In the genomic region with DNA sequence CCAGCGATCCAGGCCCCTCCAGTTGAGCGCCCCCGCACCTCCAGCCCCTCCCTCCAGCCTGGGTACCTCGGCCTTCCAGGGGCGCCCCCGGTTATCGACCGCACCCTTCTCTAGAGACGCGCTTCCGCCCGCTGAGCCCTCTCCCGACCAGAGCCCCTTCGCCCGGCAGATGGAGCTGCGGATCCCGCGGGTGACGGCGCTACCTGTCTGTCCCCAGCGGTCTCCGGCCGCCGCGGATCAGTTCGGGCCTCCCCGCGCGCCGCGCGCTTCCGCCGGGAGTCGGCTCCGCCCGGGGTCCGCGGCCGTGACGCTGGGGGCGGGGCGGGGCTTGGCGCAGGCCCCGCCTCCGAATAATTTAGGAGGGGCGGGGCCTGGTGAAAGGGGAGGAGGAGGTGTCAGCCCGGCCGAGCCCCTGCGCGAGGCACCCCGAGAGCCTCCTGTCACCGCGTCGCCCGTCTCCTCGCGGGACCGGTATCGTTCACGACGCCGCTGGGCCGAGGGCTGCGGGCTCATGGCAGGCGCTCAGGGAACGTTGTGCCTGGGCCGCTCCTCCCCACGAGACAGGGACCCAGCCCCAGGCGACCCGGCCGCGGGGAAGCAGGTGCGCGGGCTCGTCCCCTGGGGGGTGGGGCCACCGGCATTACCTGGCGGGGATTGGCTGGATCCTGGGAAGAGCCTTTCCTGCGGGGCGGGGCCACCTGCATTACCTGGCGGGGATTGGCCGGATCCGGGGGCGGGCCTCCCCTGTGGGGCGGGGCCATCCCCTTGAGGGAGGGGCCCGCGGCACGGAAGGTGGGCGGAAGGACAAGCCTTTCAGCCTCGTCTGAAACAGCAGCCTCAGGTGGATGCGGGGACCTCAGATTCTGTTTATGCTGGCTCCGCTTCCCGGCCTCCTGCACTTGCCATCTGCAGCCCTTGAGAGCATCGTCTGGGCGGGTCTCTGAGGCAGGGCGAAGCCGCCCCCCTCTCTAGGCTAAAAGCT, we compare ENCODE assay signal across 8 cellular contexts. TPM values are rescaled to one million over a fixed set of nuclear protein-coding genes. Genes with fewer than 3 reads are reported as not detected.
DNase-seq lines count a peak whose midpoint lies in the region; ATAC-seq and TF ChIP-seq lines count a peak whose summit lies in the region.

A gene with protein sequence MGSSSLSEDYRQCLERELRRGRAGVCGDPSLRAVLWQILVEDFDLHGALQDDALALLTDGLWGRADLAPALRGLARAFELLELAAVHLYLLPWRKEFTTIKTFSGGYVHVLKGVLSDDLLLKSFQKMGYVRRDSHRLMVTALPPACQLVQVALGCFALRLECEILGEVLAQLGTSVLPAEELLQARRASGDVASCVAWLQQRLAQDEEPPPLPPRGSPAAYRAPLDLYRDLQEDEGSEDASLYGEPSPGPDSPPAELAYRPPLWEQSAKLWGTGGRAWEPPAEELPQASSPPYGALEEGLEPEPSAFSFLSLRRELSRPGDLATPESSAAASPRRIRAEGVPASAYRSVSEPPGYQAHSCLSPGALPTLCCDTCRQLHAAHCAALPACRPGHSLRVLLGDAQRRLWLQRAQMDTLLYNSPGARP (minus strand): TSS at position 281 of the 982 bp plus-strand sequence. CDS start 473 bp downstream, outside the sequence.

- DNase-seq in ELF-1 (ENCODE audit: low read depth, low spot score) (peak; percentile 96), Kasumi-1 (lab: John Stamatoyannopoulos, UW) (peak; percentile 92 to 93), RPMI7951 (ENCODE audit: low read depth) (peak; percentile 71), fibroblast of pulmonary artery (ENCODE audit: low read depth) (peak; percentile 77)
- DNase-seq in activated T-helper 2 cell treated with anti-CD3 and anti-CD28 coated beads, Interferon-gamma antibody, Interleukin-2, Interleukin-4, amounts not matched to agents 10 μg/mL and 5 μg/mL and 100 μg/mL, durations not matched to agents 14 hours and 24 hours and 36 hours (ENCODE audit: low spot score): peak; percentile 96

- H3K4me3 Mint-ChIP-seq in activated T-helper 2 cell treated with anti-CD3 and anti-CD28 coated beads, Interferon-gamma antibody, Interleukin-2, Interleukin-4, amounts not matched to agents 10 μg/mL and 5 μg/mL and 100 μg/mL, durations not matched to agents 14 hours and 24 hours and 36 hours (ENCODE audit: low read depth): peak within 1 kb of the TSS; percentile 83
- peak within 1 kb of the TSS; percentile 78 to 81 (median 79) for H3K4me3 Mint-ChIP-seq in nephron
- H3K4me3 Mint-ChIP-seq in stimulated activated naive CD8-positive, alpha-beta T cell treated with anti-CD3 and anti-CD28 coated beads, Interleukin-15, Interleukin-2, amounts not matched to agents 100 ng/mL and 50 ng/mL, for 24 hours: peak within 1 kb of the TSS; percentile 71

- peak within 1 kb of the TSS; percentile 74 for H3K4me3 ChIP-seq in fibroblast of pulmonary artery (replicated peaks; ENCODE audit: low read depth, low read length)

- peak within 1 kb of the TSS; percentile 76 for H3K27ac Mint-ChIP-seq in activated T-helper 2 cell treated with anti-CD3 and anti-CD28 coated beads, Interferon-gamma antibody, Interleukin-2, Interleukin-4, amounts not matched to agents 10 μg/mL and 5 μg/mL and 100 μg/mL, durations not matched to agents 14 hours and 24 hours and 36 hours
- H3K27ac Mint-ChIP-seq in nephron: no peak within 1 kb of the TSS
- H3K27ac Mint-ChIP-seq in stimulated activated naive CD8-positive, alpha-beta T cell treated with anti-CD3 and anti-CD28 coated beads, Interleukin-15, Interleukin-2, amounts not matched to agents 100 ng/mL and 50 ng/mL, for 24 hours: no peak within 1 kb of the TSS

- H3K4me1 Mint-ChIP-seq in activated T-helper 2 cell treated with anti-CD3 and anti-CD28 coated beads, Interferon-gamma antibody, Interleukin-2, Interleukin-4, amounts not matched to agents 10 μg/mL and 5 μg/mL and 100 μg/mL, durations not matched to agents 14 hours and 24 hours and 36 hours (ENCODE audit: low read depth): peaks cover 16% of the 10 kb centered on the region
- H3K4me1 Mint-ChIP-seq in nephron: no peaks in the 10 kb centered on the region
- H3K4me1 Mint-ChIP-seq in stimulated activated naive CD8-positive, alpha-beta T cell treated with anti-CD3 and anti-CD28 coated beads, Interleukin-15, Interleukin-2, amounts not matched to agents 100 ng/mL and 50 ng/mL, for 24 hours (ENCODE audit: low read depth): peaks cover 24% of the 10 kb centered on the region

- peaks cover 4% of the 10 kb centered on the region for H3K36me3 Mint-ChIP-seq in activated T-helper 2 cell treated with anti-CD3 and anti-CD28 coated beads, Interferon-gamma antibody, Interleukin-2, Interleukin-4, amounts not matched to agents 10 μg/mL and 5 μg/mL and 100 μg/mL, durations not matched to agents 14 hours and 24 hours and 36 hours (ENCODE audit: low read depth)
- H3K36me3 Mint-ChIP-seq in nephron (ENCODE audit: low read depth): peaks cover 3% of the 10 kb centered on the region
- peaks cover 5% of the 10 kb centered on the region for H3K36me3 Mint-ChIP-seq in stimulated activated naive CD8-positive, alpha-beta T cell treated with anti-CD3 and anti-CD28 coated beads, Interleukin-15, Interleukin-2, amounts not matched to agents 100 ng/mL and 50 ng/mL, for 24 hours (ENCODE audit: low read depth)

- intact Hi-C loops in activated T-helper 2 cell treated with anti-CD3 and anti-CD28 coated beads, Interferon-gamma antibody, Interleukin-2, Interleukin-4, amounts not matched to agents 10 μg/mL and 5 μg/mL and 100 μg/mL, durations not matched to agents 14 hours and 24 hours and 36 hours (cut with micrococcal nuclease): loop anchor here (1.0 to 5.0 kb wide), 3 partner anchors 15 to 271 kb away; partner anchors contain the start of genes CDK10 and ZNF276

- peak; percentile 60 for ATAC-seq in GM21825 (IDR thresholded peaks at IDR 0.05; ENCODE audit: unreplicated experiment)

- H3K27me3 Mint-ChIP-seq in activated T-helper 2 cell treated with anti-CD3 and anti-CD28 coated beads, Interferon-gamma antibody, Interleukin-2, Interleukin-4, amounts not matched to agents 10 μg/mL and 5 μg/mL and 100 μg/mL, durations not matched to agents 14 hours and 24 hours and 36 hours (ENCODE audit: low read depth): no peaks in the 10 kb centered on the region
- peaks cover 13% of the 10 kb centered on the region for H3K27me3 Mint-ChIP-seq in nephron (ENCODE audit: low read depth)
- H3K27me3 Mint-ChIP-seq in stimulated activated naive CD8-positive, alpha-beta T cell treated with anti-CD3 and anti-CD28 coated beads, Interleukin-15, Interleukin-2, amounts not matched to agents 100 ng/mL and 50 ng/mL, for 24 hours: no peaks in the 10 kb centered on the region

- TF ChIP-seq CTCF in fibroblast of pulmonary artery (IDR thresholded peaks at IDR 0.05; ENCODE audit: low read length, missing control alignments): no peak
- TF ChIP-seq CTCF in nephron (IDR thresholded peaks at IDR 0.05; ENCODE audit: unreplicated experiment in 3 of 3): peak in 2 of 3 experiments; percentile 9 to 31

- no peaks in the 10 kb centered on the region for H3K9me3 Mint-ChIP-seq in activated T-helper 2 cell treated with anti-CD3 and anti-CD28 coated beads, Interferon-gamma antibody, Interleukin-2, Interleukin-4, amounts not matched to agents 10 μg/mL and 5 μg/mL and 100 μg/mL, durations not matched to agents 14 hours and 24 hours and 36 hours
- no peaks in the 10 kb centered on the region for H3K9me3 Mint-ChIP-seq in nephron
- no peaks in the 10 kb centered on the region for H3K9me3 Mint-ChIP-seq in stimulated activated naive CD8-positive, alpha-beta T cell treated with anti-CD3 and anti-CD28 coated beads, Interleukin-15, Interleukin-2, amounts not matched to agents 100 ng/mL and 50 ng/mL, for 24 hours

RNA-seq across cellular contexts. Expression of the gene that starts here (rescaled TPM):
- total RNA-seq in RPMI7951 (2014; rRNA removed; shearing (Covaris generic)): 9.5 and 15.1 TPM in 2 replicates
- total RNA-seq in activated T-helper 2 cell treated with anti-CD3 and anti-CD28 coated beads, Interferon-gamma antibody, Interleukin-2, Interleukin-4, amounts not matched to agents 10 μg/mL and 5 μg/mL and 100 μg/mL, durations not matched to agents 14 hours and 24 hours and 36 hours: 10.9 and 12.9 TPM in 2 replicates

Comparison
In these comparisons a context has a peak if more than half of its experiments do, and no peak if none do; other contexts are left out.
1. Peak in every context shown above with its lines: DNase-seq, ATAC-seq and H3K4me3 ChIP-seq.